12 cellular contexts compared by ENCODE assay signal in the genomic region with DNA sequence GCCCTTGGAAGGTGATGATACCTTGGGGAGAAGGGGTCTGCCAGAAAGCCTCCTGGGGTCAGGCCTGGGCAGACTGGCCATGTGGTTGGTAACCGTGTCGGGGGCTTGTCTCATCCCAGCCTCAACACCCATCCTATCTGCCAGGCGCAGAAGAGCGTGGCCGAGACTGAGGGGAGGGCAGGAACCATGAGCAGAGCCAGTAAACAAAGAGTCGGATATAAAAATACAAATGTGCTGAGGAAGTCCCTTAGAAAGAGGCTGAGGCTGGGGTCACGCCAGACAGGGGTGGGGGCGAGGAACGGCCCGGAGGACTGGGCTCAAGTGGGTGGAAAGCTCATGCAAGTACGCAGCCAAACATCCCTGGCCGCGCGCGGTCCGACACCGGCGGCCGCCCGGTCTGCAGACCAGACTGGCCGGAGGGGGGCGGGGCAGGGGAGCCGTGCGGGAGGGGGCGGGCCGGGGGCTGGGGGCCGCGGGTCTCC. TPM values are rescaled to one million over a fixed set of nuclear protein-coding genes. Genes with fewer than 3 reads are reported as not detected.
DNase-seq lines count a peak whose midpoint lies in the region; ATAC-seq, FAIRE-seq and TF ChIP-seq lines count a peak whose summit lies in the region.
"Had no signal": no experiment of that assay in that cellular context is flagged by ENCODE, and none has a peak within 500 bp of the region (broad histone marks: within the 10 kb centered on the region; RNA-seq: fewer than 3 reads in every experiment).

No MANE protein-coding gene starts in this region.

- H3K4me1 Mint-ChIP-seq in activated T-helper 2 cell treated with anti-CD3 and anti-CD28 coated beads, Interferon-gamma antibody, Interleukin-2, Interleukin-4, amounts not matched to agents 10 μg/mL and 5 μg/mL and 100 μg/mL, durations not matched to agents 14 hours and 24 hours and 36 hours (ENCODE audit: low read depth): peaks cover 17% of the 10 kb centered on the region
- H3K4me1 Mint-ChIP-seq in naive thymus-derived CD8-positive, alpha-beta T cell: peaks cover 12 to 24% (median 23%) of the 10 kb centered on the region in 4 donors

- peaks cover 33% of the 10 kb centered on the region for H3K27me3 Mint-ChIP-seq in activated T-helper 2 cell treated with anti-CD3 and anti-CD28 coated beads, Interferon-gamma antibody, Interleukin-2, Interleukin-4, amounts not matched to agents 10 μg/mL and 5 μg/mL and 100 μg/mL, durations not matched to agents 14 hours and 24 hours and 36 hours (ENCODE audit: low read depth)
- peaks cover 13 to 43% (median 26%) of the 10 kb centered on the region in 5 donors for H3K27me3 Mint-ChIP-seq in naive thymus-derived CD8-positive, alpha-beta T cell

- no peak for FAIRE-seq in A549 (lab: Jason Lieb, UNC)
- FAIRE-seq: D721Med, frontal cortex had no signal

- POLR2A ChIA-PET in A549 (lab: Yijun Ruan, JAX): no interaction called here
- POLR2A ChIA-PET in naive thymus-derived CD8-positive, alpha-beta T cell (lab: Charles Lee): no interaction called here

- CTCF ChIA-PET in A549 (lab: Yijun Ruan, JAX): interaction anchor here (1.1 to 5.5 kb wide), 3 partner anchors 10 to 115 kb away, joined by 3 to 27 read pairs (median 3); partner anchors contain the start of gene EEF1AKMT4

- no peak for TF ChIP-seq EP300 in A549 (IDR thresholded peaks at IDR 0.05)

- 0 out of 6 replicates have a peak, but pooled peaks of 1 of the 2 experiments have one; percentile 1 for ATAC-seq in A549
- ATAC-seq in naive thymus-derived CD8-positive, alpha-beta T cell: no peak

- peaks cover 13% of the 10 kb centered on the region; the same call in 1 of the 3 replicates for H3K4me1 ChIP-seq in A549

- H3K27ac Mint-ChIP-seq in activated T-helper 2 cell treated with anti-CD3 and anti-CD28 coated beads, Interferon-gamma antibody, Interleukin-2, Interleukin-4, amounts not matched to agents 10 μg/mL and 5 μg/mL and 100 μg/mL, durations not matched to agents 14 hours and 24 hours and 36 hours: no peak overlapping the region
- peak overlapping the region in 1 of 10 donors; percentile 79 for H3K27ac Mint-ChIP-seq in naive thymus-derived CD8-positive, alpha-beta T cell

- 62% methylated on average over 13 of the region's 28 CpGs for WGBS in A549 (ENCODE audit: missing lambda C conversion rate)

- peak overlapping the region; percentile 1 for H3K4me3 Mint-ChIP-seq in activated T-helper 2 cell treated with anti-CD3 and anti-CD28 coated beads, Interferon-gamma antibody, Interleukin-2, Interleukin-4, amounts not matched to agents 10 μg/mL and 5 μg/mL and 100 μg/mL, durations not matched to agents 14 hours and 24 hours and 36 hours (ENCODE audit: low read depth)
- H3K4me3 Mint-ChIP-seq in naive thymus-derived CD8-positive, alpha-beta T cell: peak overlapping the region in 9 of 10 donors; percentile 38 to 83 (median 69)

- H3K27ac ChIP-seq in 22Rv1 (peak overlapping the region; percentile 85), A549 (no peak overlapping the region), caudate nucleus (ENCODE audit: low read depth, low read length) (no peak overlapping the region)

- TF ChIP-seq POLR2A in A549 (IDR thresholded peaks at IDR 0.05; ENCODE audit: low read length): no peak

- intact Hi-C loops in activated T-helper 2 cell treated with anti-CD3 and anti-CD28 coated beads, Interferon-gamma antibody, Interleukin-2, Interleukin-4, amounts not matched to agents 10 μg/mL and 5 μg/mL and 100 μg/mL, durations not matched to agents 14 hours and 24 hours and 36 hours (cut with micrococcal nuclease): no loop called here

- TF ChIP-seq CTCF in 22Rv1 (IDR thresholded peaks at IDR 0.05) (no peak), A549 (IDR thresholded peaks at IDR 0.05) (no peak)

- H3K9me3 Mint-ChIP-seq in activated T-helper 2 cell treated with anti-CD3 and anti-CD28 coated beads, Interferon-gamma antibody, Interleukin-2, Interleukin-4, amounts not matched to agents 10 μg/mL and 5 μg/mL and 100 μg/mL, durations not matched to agents 14 hours and 24 hours and 36 hours: no peaks in the 10 kb centered on the region
- H3K9me3 Mint-ChIP-seq in naive thymus-derived CD8-positive, alpha-beta T cell: peaks cover 0 to 4% (median 0%) of the 10 kb centered on the region in 9 donors

- no peak for TF ChIP-seq RAD21 in A549 (conservative IDR thresholded peaks at IDR 0.05 in 1 of 2, IDR thresholded peaks at IDR 0.05 in 1 of 2)

- H3K9me3 ChIP-seq in A549: no peaks in the 10 kb centered on the region

- H3K4me2 ChIP-seq in A549: peak overlapping the region; percentile 99

- H3K4me3 ChIP-seq in A549: no peak overlapping the region

- no peak for DNase-seq in A549 (ENCODE audit: low read depth in 1 of 2, low spot score in 1 of 2)
- no peak for DNase-seq in activated T-helper 2 cell treated with anti-CD3 and anti-CD28 coated beads, Interferon-gamma antibody, Interleukin-2, Interleukin-4, amounts not matched to agents 10 μg/mL and 5 μg/mL and 100 μg/mL, durations not matched to agents 14 hours and 24 hours and 36 hours (ENCODE audit: low spot score)
- DNase-seq in naive thymus-derived CD8-positive, alpha-beta T cell: no peak
- no peak for DNase-seq in NCI-H82 treated with DMSO at 0.1 percent for 48 hours (lab: John Stamatoyannopoulos, UW; ENCODE audit: unreplicated experiment)
- no peak for DNase-seq in caudate nucleus (lab: John Stamatoyannopoulos, UW)
- DNase-seq in NCI-H1694 (lab: John Stamatoyannopoulos, UW): no peak
- DNase-seq: NCI-H1417 treated with DMSO at 0.1 percent for 48 hours had no signal

- H3K36me3 Mint-ChIP-seq in activated T-helper 2 cell treated with anti-CD3 and anti-CD28 coated beads, Interferon-gamma antibody, Interleukin-2, Interleukin-4, amounts not matched to agents 10 μg/mL and 5 μg/mL and 100 μg/mL, durations not matched to agents 14 hours and 24 hours and 36 hours (ENCODE audit: low read depth): peaks cover 9% of the 10 kb centered on the region
- H3K36me3 Mint-ChIP-seq in naive thymus-derived CD8-positive, alpha-beta T cell: peaks cover 5 to 13% (median 9%) of the 10 kb centered on the region in 3 donors

RNA-seq across cellular contexts. Expression of gene CAMK2N2, which starts 1.9 kb away (rescaled TPM):
- polyA plus RNA-seq in A549 (2011; rRNA removed) (0.05 and 0.20 TPM in 2 replicates), A549 (2017; fragmentation: RNase III; extraction: RNeasy Plus Mini Kit Qiagen cat#74134 plus additional on column Dnase treatment) (0.71 to 0.88 TPM (median 0.84 TPM) in 3 replicates)
- polyA plus RNA-seq in A549 (2012; cell fraction: cytosol; rRNA removed): 0.34 and 0.47 TPM in 2 replicates
- 0.31 and 0.32 TPM in 2 replicates for polyA plus RNA-seq in A549 (2012; cell fraction: nucleus; rRNA removed)
- polyA minus RNA-seq in A549 (2011; rRNA and poly(A)+ RNA removed): 0.78 TPM in 1 of 2 replicates, not detected in the other
- 0.18 TPM in 1 of 2 replicates, not detected in the other for total RNA-seq in activated T-helper 2 cell treated with anti-CD3 and anti-CD28 coated beads, Interferon-gamma antibody, Interleukin-2, Interleukin-4, amounts not matched to agents 10 μg/mL and 5 μg/mL and 100 μg/mL, durations not matched to agents 14 hours and 24 hours and 36 hours
- total RNA-seq in naive thymus-derived CD8-positive, alpha-beta T cell: not detected
- polyA plus RNA-seq in naive thymus-derived CD8-positive, alpha-beta T cell: not detected

RNA-seq across cellular contexts. Expression of gene EEF1AKMT4, which starts 10.0 kb away (rescaled TPM):
- 12.7 and 17.0 TPM in 2 replicates for polyA plus RNA-seq in A549 (2011; rRNA removed)
- polyA plus RNA-seq in A549 (2012; cell fraction: cytosol; rRNA removed): 28.3 and 30.3 TPM in 2 replicates
- polyA plus RNA-seq in A549 (2012; cell fraction: nucleus; rRNA removed): 19.6 and 20.3 TPM in 2 replicates
- 9.0 to 9.8 TPM (median 9.7 TPM) in 3 replicates for polyA plus RNA-seq in A549 (2017; fragmentation: RNase III; extraction: RNeasy Plus Mini Kit Qiagen cat#74134 plus additional on column Dnase treatment)
- 18.6 and 19.2 TPM in 2 replicates for polyA minus RNA-seq in A549 (2011; rRNA and poly(A)+ RNA removed)
- total RNA-seq in activated T-helper 2 cell treated with anti-CD3 and anti-CD28 coated beads, Interferon-gamma antibody, Interleukin-2, Interleukin-4, amounts not matched to agents 10 μg/mL and 5 μg/mL and 100 μg/mL, durations not matched to agents 14 hours and 24 hours and 36 hours: 9.5 and 10.6 TPM in 2 replicates
- total RNA-seq in naive thymus-derived CD8-positive, alpha-beta T cell: 1 to 10 TPM; 1.4 to 1.8 TPM
- polyA plus RNA-seq in naive thymus-derived CD8-positive, alpha-beta T cell: 1 to 10 TPM; 3.4 to 4.0 (median 3.5) TPM

RNA-seq across cellular contexts. Expression of gene ALG3, which starts 10.7 kb away (rescaled TPM):
- polyA plus RNA-seq in A549 (2011; rRNA removed) (49.1 and 74.4 TPM in 2 replicates), A549 (2017; fragmentation: RNase III; extraction: RNeasy Plus Mini Kit Qiagen cat#74134 plus additional on column Dnase treatment) (55.9 to 59.6 TPM (median 57.6 TPM) in 3 replicates)
- 71.0 and 89.0 TPM in 2 replicates for polyA plus RNA-seq in A549 (2012; cell fraction: cytosol; rRNA removed)
- 131 and 178 TPM in 2 replicates for polyA plus RNA-seq in A549 (2012; cell fraction: nucleus; rRNA removed)
- polyA minus RNA-seq in A549 (2011; rRNA and poly(A)+ RNA removed): 188 and 236 TPM in 2 replicates
- total RNA-seq in activated T-helper 2 cell treated with anti-CD3 and anti-CD28 coated beads, Interferon-gamma antibody, Interleukin-2, Interleukin-4, amounts not matched to agents 10 μg/mL and 5 μg/mL and 100 μg/mL, durations not matched to agents 14 hours and 24 hours and 36 hours: 64.0 and 66.6 TPM in 2 replicates
- total RNA-seq in naive thymus-derived CD8-positive, alpha-beta T cell: 10 to 100 TPM; 37.7 to 45.3 TPM
- polyA plus RNA-seq in naive thymus-derived CD8-positive, alpha-beta T cell: 10 to 100 TPM; 47.6 to 68.6 (median 49.8) TPM

RNA-seq across cellular contexts. Expression of gene ECE2, which starts 16.4 kb away (rescaled TPM):
- polyA plus RNA-seq in A549 (2011; rRNA removed) (not detected in 2 replicates), A549 (2017; fragmentation: RNase III; extraction: RNeasy Plus Mini Kit Qiagen cat#74134 plus additional on column Dnase treatment) (not detected in 3 replicates)
- not detected in 2 replicates for polyA plus RNA-seq in A549 (2012; cell fraction: cytosol; rRNA removed)
- not detected in 2 replicates for polyA plus RNA-seq in A549 (2012; cell fraction: nucleus; rRNA removed)
- not detected in 2 replicates for polyA minus RNA-seq in A549 (2011; rRNA and poly(A)+ RNA removed)
- not detected in 2 replicates for total RNA-seq in activated T-helper 2 cell treated with anti-CD3 and anti-CD28 coated beads, Interferon-gamma antibody, Interleukin-2, Interleukin-4, amounts not matched to agents 10 μg/mL and 5 μg/mL and 100 μg/mL, durations not matched to agents 14 hours and 24 hours and 36 hours
- total RNA-seq in naive thymus-derived CD8-positive, alpha-beta T cell: not detected
- polyA plus RNA-seq in naive thymus-derived CD8-positive, alpha-beta T cell: not detected
- total RNA-seq: H7, SK-MEL-5 had no signal

RNA-seq across cellular contexts. Expression of gene VWA5B2, which starts 30.1 kb away (rescaled TPM):
- polyA plus RNA-seq in A549 (2011; rRNA removed): 0.11 and 0.37 TPM in 2 replicates
- polyA plus RNA-seq in A549 (2012; cell fraction: cytosol; rRNA removed): 0.66 and 0.69 TPM in 2 replicates
- polyA plus RNA-seq in A549 (2012; cell fraction: nucleus; rRNA removed): 4.0 and 4.4 TPM in 2 replicates
- polyA plus RNA-seq in A549 (2017; fragmentation: RNase III; extraction: RNeasy Plus Mini Kit Qiagen cat#74134 plus additional on column Dnase treatment): 0.37 to 0.48 TPM (median 0.47 TPM) in 3 replicates
- 0.34 and 0.41 TPM in 2 replicates for polyA minus RNA-seq in A549 (2011; rRNA and poly(A)+ RNA removed)
- 0.11 TPM in 1 of 2 replicates, not detected in the other for total RNA-seq in activated T-helper 2 cell treated with anti-CD3 and anti-CD28 coated beads, Interferon-gamma antibody, Interleukin-2, Interleukin-4, amounts not matched to agents 10 μg/mL and 5 μg/mL and 100 μg/mL, durations not matched to agents 14 hours and 24 hours and 36 hours
- total RNA-seq in naive thymus-derived CD8-positive, alpha-beta T cell: under 1 TPM in 1 of 2 experiments, not detected in 1; 0.41 TPM
- polyA plus RNA-seq in naive thymus-derived CD8-positive, alpha-beta T cell: under 1 TPM in 2 of 3 donors, not detected in 1; 0.12 to 0.23 TPM
- total RNA-seq: H7, SK-MEL-5 had no signal
